23 cellular contexts compared by ENCODE assay signal in the genomic region with DNA sequence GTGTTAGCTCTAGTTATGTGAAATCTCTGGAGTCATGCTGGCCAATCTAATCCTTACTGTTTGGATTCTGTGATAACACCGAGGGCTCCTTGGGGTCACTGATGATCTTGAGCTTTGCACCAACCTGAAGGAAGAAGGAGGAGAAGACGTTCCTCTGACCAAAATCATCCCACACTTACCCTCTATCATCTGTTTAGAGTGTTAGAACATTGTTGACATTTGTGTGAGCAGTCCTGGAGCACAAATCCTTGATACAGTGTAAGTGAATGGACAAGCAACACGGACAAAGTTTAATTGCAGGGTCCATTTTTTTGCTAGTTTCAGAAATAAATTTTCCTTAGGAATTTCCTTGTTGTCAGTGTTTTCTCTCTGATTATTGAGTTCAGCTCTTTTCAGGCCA.
DNase-seq lines count a peak whose midpoint lies in the region; ATAC-seq, FAIRE-seq and TF ChIP-seq lines count a peak whose summit lies in the region.
"Had no signal": no experiment of that assay in that cellular context is flagged by ENCODE, and none has a peak within 500 bp of the region (broad histone marks: within the 10 kb centered on the region; RNA-seq: fewer than 3 reads in every experiment).

No MANE protein-coding gene starts in this region.

- no peak for DNase-seq in SJCRH30
- no peak for DNase-seq in bronchial epithelial cell (ENCODE audit: low read depth)
- peak; percentile 50 for DNase-seq in inferior parietal cortex (ENCODE audit: extremely low spot score)
- DNase-seq in stimulated activated CD4-positive, alpha-beta T cell treated with anti-CD3 and anti-CD28 coated beads, Interleukin-4, amount 100 ng/mL, for 24 hours, result no peak
- DNase-seq in NCI-H2081 (lab: John Stamatoyannopoulos, UW), result no peak
- DNase-seq: activated CD4-positive, alpha-beta T cell treated with anti-CD3 and anti-CD28 coated beads for 36 hours; activated CD8-positive, alpha-beta memory T cell treated with anti-CD3 and anti-CD28 coated beads, Interleukin-2, amount 50 U/mL, for 4 hours; activated gamma-delta T cell treated with Interleukin-2 at 50 U/mL for 16 hours; BE2C; DMS153; GOT3; NCI-H1436 treated with DMSO at 0.1 percent for 48 hours; NCI-H446; NK-92 treated with Interleukin-12 subunit alpha and Interleukin-12 subunit beta, amount 100 ng/mL, for 24 hours; stimulated activated CD4-positive, alpha-beta T cell treated with anti-CD3 and anti-CD28 coated beads, Interleukin-4, amount 100 ng/mL, for 1 hour; stimulated activated CD8-positive, alpha-beta memory T cell treated with anti-CD3 and anti-CD28 coated beads, Interleukin-4, amount 100 ng/mL, for 48 hours; T-helper 9 cell; thyroid gland had no signal

- no peak for TF ChIP-seq CTCF in bronchial epithelial cell (IDR thresholded peaks at IDR 0.05; ENCODE audit: insufficient read depth, low read length, severe bottlenecking)

- H3K36me3 ChIP-seq in SJCRH30 (no peaks in the 10 kb centered on the region), bronchial epithelial cell (ENCODE audit: control insufficient read depth, insufficient read depth, low read length) (no peaks in the 10 kb centered on the region), skeletal muscle tissue (ENCODE audit: control insufficient read depth in 3 of 3, insufficient read depth in 3 of 3, low read length in 3 of 3) (no peaks in the 10 kb centered on the region)
- H3K36me3 ChIP-seq: BE2C, thyroid gland had no signal

- no peaks in the 10 kb centered on the region for H3K27me3 ChIP-seq in SJCRH30
- H3K27me3 ChIP-seq in bronchial epithelial cell (ENCODE audit: control insufficient read depth, insufficient read depth, low read length), result no peaks in the 10 kb centered on the region
- no peaks in the 10 kb centered on the region for H3K27me3 ChIP-seq in skeletal muscle tissue (ENCODE audit: control insufficient read depth in 3 of 3, insufficient read depth in 3 of 3, low read length in 3 of 3)
- H3K27me3 ChIP-seq: BE2C, thyroid gland had no signal

- no peak for ATAC-seq in HG02798 (IDR thresholded peaks at IDR 0.05; ENCODE audit: poor library complexity, unreplicated experiment)
- no peak for ATAC-seq in GM19328 (IDR thresholded peaks at IDR 0.05; ENCODE audit: unreplicated experiment)
- ATAC-seq: activated CD4-positive, alpha-beta T cell treated with anti-CD3 and anti-CD28 coated beads for 36 hours; sciatic nerve had no signal

- no peaks in the 10 kb centered on the region for H3K9me3 ChIP-seq in SJCRH30 (replicated peaks)
- no peaks in the 10 kb centered on the region for H3K9me3 ChIP-seq in skeletal muscle tissue (ENCODE audit: control insufficient read depth in 3 of 3, low read length in 3 of 3)
- H3K9me3 ChIP-seq: BE2C, thyroid gland had no signal

- no peak overlapping the region for H3K9ac ChIP-seq in skeletal muscle tissue (ENCODE audit: low read depth in 1 of 3, low read length in 3 of 3)

- peak overlapping the region; percentile 47 for H3K27ac ChIP-seq in SJCRH30
- peak overlapping the region; percentile 61 for H3K27ac ChIP-seq in skeletal muscle tissue (ENCODE audit: low read depth, low read length)
- H3K27ac ChIP-seq: thyroid gland had no signal

- H3K4me1 ChIP-seq in SJCRH30 (peaks cover 58% of the 10 kb centered on the region), skeletal muscle tissue (ENCODE audit: control insufficient read depth in 3 of 3, insufficient read depth in 3 of 3, low read length in 3 of 3) (peaks cover 21 to 32% (median 32%) of the 10 kb centered on the region in 3 donors)
- H3K4me1 ChIP-seq: BE2C had no signal

- H3K4me3 ChIP-seq in SJCRH30 (no peak overlapping the region), bronchial epithelial cell (ENCODE audit: low read depth, low read length) (no peak overlapping the region), skeletal muscle tissue (ENCODE audit: low read length in 3 of 3) (no peak overlapping the region)
- H3K4me3 ChIP-seq: lung, thyroid gland had no signal

- peak; percentile 62 for FAIRE-seq in bronchial epithelial cell (lab: Jason Lieb, UNC)
